Comparison of ENCODE assay signal across 27 cellular contexts in the genomic region with DNA sequence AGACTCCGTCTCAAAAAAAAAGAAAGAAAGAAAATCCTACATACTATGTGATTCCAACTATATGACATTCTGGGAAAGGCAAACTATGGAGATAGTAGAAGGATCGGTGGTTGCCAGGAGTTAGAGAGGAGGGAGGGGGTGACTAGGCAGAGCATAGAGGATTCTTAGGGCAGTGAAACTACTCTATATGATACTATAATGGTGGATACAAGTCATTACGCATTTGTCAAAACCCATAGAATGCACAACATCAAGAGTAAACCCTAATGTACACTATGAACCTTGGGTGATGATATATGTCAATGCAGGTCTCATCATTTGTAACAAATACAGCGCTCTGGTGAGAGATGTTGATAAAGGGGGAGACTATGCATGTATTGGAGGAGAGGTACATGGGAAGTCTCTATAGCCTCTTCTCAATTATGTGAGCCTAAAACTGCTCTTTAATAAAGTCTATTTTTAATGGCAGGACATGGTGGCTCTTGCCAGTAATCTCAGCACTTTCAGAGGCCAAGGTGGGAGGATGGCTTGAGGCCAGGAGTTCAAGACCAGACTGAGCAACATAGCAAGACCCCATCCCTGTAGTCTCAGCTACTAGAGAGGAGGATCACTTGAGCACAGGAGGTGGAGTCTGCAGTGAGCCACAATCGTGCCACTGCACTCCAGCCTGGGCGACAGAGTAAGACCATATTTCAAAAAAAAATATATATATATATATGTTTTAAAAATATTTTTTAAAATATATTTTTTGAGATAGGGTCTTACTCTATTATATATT. TPM values are rescaled to one million over a fixed set of nuclear protein-coding genes. Genes with fewer than 3 reads are reported as not detected.
"Had no signal": no experiment of that assay in that cellular context is flagged by ENCODE, and none has a peak within 500 bp of the region (broad histone marks: within the 10 kb centered on the region; RNA-seq: fewer than 3 reads in every experiment).

No MANE protein-coding gene starts in this region.

- H3K4me1 ChIP-seq: ascending aorta, body of pancreas had no signal

- H3K27me3 ChIP-seq: ascending aorta, body of pancreas, MG63 had no signal

- H3K9me3 Mint-ChIP-seq: activated CD4-positive, alpha-beta T cell treated with anti-CD3 and anti-CD28 coated beads, Interleukin-2, amount 10 ng/mL, durations not matched to agents 24 days and 14 days; activated naive CD4-positive, alpha-beta T cell treated with anti-CD3 and anti-CD28 coated beads for 36 hours; activated naive CD8-positive, alpha-beta T cell treated with anti-CD3 and anti-CD28 coated beads, Interleukin-2, amount 10 ng/mL, durations not matched to agents 7 days and 5 days; activated T-cell treated with anti-CD3 and anti-CD28 coated beads, Interleukin-2, amount 50 U/mL, for 4 hours; T-cell had no signal

- ATAC-seq: activated CD4-positive, CD25-positive, alpha-beta regulatory T cell treated with anti-CD3 and anti-CD28 coated beads, Interleukin-2, amount 50 U/mL, for 24 hours; activated CD8-positive, alpha-beta memory T cell treated with anti-CD3 and anti-CD28 coated beads, Interleukin-2, amount 10 ng/mL, durations not matched to agents 7 days and 5 days; activated T-cell treated with anti-CD3 and anti-CD28 coated beads, Interleukin-2, amount 50 U/mL, for 4 hours; body of pancreas; Right ventricle myocardium inferior; T-cell had no signal

- H3K4me3 ChIP-seq: ascending aorta, body of pancreas, MG63, SK-N-MC had no signal

- FAIRE-seq: bronchial epithelial cell had no signal

- DNase-seq: activated CD4-positive, alpha-beta T cell treated with anti-CD3 and anti-CD28 coated beads, Interleukin-2, amount 10 ng/mL, durations not matched to agents 24 days and 14 days; activated CD4-positive, alpha-beta T cell treated with anti-CD3 and anti-CD28 coated beads, Interleukin-2, amount 50 U/mL, for 48 hours; activated CD8-positive, alpha-beta memory T cell treated with anti-CD3 and anti-CD28 coated beads, Interleukin-2, amount 10 ng/mL, durations not matched to agents 7 days and 5 days; activated gamma-delta T cell; activated naive CD4-positive, alpha-beta T cell treated with anti-CD3 and anti-CD28 coated beads for 36 hours; activated naive CD8-positive, alpha-beta T cell treated with anti-CD3 and anti-CD28 coated beads, Interleukin-2, amount 10 ng/mL, durations not matched to agents 7 days and 5 days; activated T-cell treated with anti-CD3 and anti-CD28 coated beads, Interleukin-2, amount 50 U/mL, for 4 hours; body of pancreas; central memory CD4-positive, alpha-beta T cell; MG63; NCI-H1930; NCI-H345; NCI-H510A; NCI-H526 treated with DMSO at 0.1 percent for 48 hours; NCI-H82; RPMI8226; T-cell; T-helper 2 cell; T1000 had no signal

- H3K9me3 ChIP-seq: ascending aorta, body of pancreas, MG63 had no signal

- H3K36me3 Mint-ChIP-seq: activated CD8-positive, alpha-beta memory T cell treated with anti-CD3 and anti-CD28 coated beads, Interleukin-2, amount 10 ng/mL, durations not matched to agents 7 days and 5 days; activated naive CD8-positive, alpha-beta T cell treated with anti-CD3 and anti-CD28 coated beads, Interleukin-2, amount 10 ng/mL, durations not matched to agents 7 days and 5 days; T-cell had no signal

- H3K36me3 ChIP-seq: ascending aorta, MG63 had no signal

- H3K27ac ChIP-seq: ascending aorta, body of pancreas, SK-N-MC, VCaP had no signal

- H3K27ac Mint-ChIP-seq: activated CD4-positive, alpha-beta T cell treated with anti-CD3 and anti-CD28 coated beads, Interleukin-2, amount 10 ng/mL, durations not matched to agents 24 days and 14 days; activated CD8-positive, alpha-beta memory T cell treated with anti-CD3 and anti-CD28 coated beads, Interleukin-2, amount 10 ng/mL, durations not matched to agents 7 days and 5 days; activated naive CD4-positive, alpha-beta T cell treated with anti-CD3 and anti-CD28 coated beads for 36 hours; activated naive CD8-positive, alpha-beta T cell treated with anti-CD3 and anti-CD28 coated beads, Interleukin-2, amount 10 ng/mL, durations not matched to agents 7 days and 5 days; T-cell had no signal

RNA-seq across cellular contexts. Expression of a gene that starts 17.0 kb away (rescaled TPM):
- total RNA-seq: activated CD4-positive, alpha-beta T cell treated with anti-CD3 and anti-CD28 coated beads, Interleukin-2, amount 10 ng/mL, durations not matched to agents 24 days and 14 days; activated CD8-positive, alpha-beta memory T cell treated with anti-CD3 and anti-CD28 coated beads, Interleukin-2, amount 10 ng/mL, durations not matched to agents 7 days and 5 days; activated naive CD4-positive, alpha-beta T cell treated with anti-CD3 and anti-CD28 coated beads for 36 hours; activated naive CD8-positive, alpha-beta T cell treated with anti-CD3 and anti-CD28 coated beads, Interleukin-2, amount 10 ng/mL, durations not matched to agents 7 days and 5 days; activated T-cell treated with anti-CD3 and anti-CD28 coated beads, Interleukin-2, amount 50 U/mL, for 4 hours had no signal

RNA-seq across cellular contexts. Expression of a gene that starts 26.2 kb away (rescaled TPM):
- total RNA-seq: activated CD4-positive, alpha-beta T cell treated with anti-CD3 and anti-CD28 coated beads, Interleukin-2, amount 10 ng/mL, durations not matched to agents 24 days and 14 days; activated CD8-positive, alpha-beta memory T cell treated with anti-CD3 and anti-CD28 coated beads, Interleukin-2, amount 10 ng/mL, durations not matched to agents 7 days and 5 days; activated naive CD4-positive, alpha-beta T cell treated with anti-CD3 and anti-CD28 coated beads for 36 hours; activated T-cell treated with anti-CD3 and anti-CD28 coated beads, Interleukin-2, amount 50 U/mL, for 4 hours; ascending aorta; body of pancreas; bronchial epithelial cell; chondrocyte; OCI-LY7; Right ventricle myocardium inferior; T-cell had no signal
